16 cellular contexts compared by ENCODE assay signal in genomic region chr2:102765061-102765460, GRCh38. TPM values are rescaled to one million over a fixed set of nuclear protein-coding genes. Genes with fewer than 3 reads are reported as not detected.
A peak's percentile ranks its signal among the peaks of the same experiment; 100 is the strongest.
DNase-seq lines count a peak whose midpoint lies in the region; ATAC-seq, FAIRE-seq and TF ChIP-seq lines count a peak whose summit lies in the region.
"Had no signal": no experiment of that assay in that cellular context is flagged by ENCODE, and none has a peak within 500 bp of the region (broad histone marks: within the 10 kb centered on the region; RNA-seq: fewer than 3 reads in every experiment).

No MANE protein-coding gene starts in this region.

- intact Hi-C loops in psoas muscle (cut with DNase I) (no loop called here), ovary (cut with DNase I) (no loop called here)

- H3K4me3 ChIP-seq in adipocyte (ENCODE audit: low read length) (no peak overlapping the region), psoas muscle (peak overlapping the region; percentile 70), ovary (no peak overlapping the region), HAP-1 (no peak overlapping the region)
- H3K4me3 ChIP-seq: A549 had no signal

- no peak overlapping the region for H3K9ac ChIP-seq in adipocyte (ENCODE audit: low read length)

- TF ChIP-seq POLR2A in ovary (IDR thresholded peaks at IDR 0.05) (no peak), GM18505 (IDR thresholded peaks at IDR 0.05; ENCODE audit: borderline replicate concordance, extremely low read depth, insufficient read depth, insufficient read length) (no peak)

- DNase-seq in adipocyte (ENCODE audit: low read depth) (peak; percentile 38), left lobe of liver (ENCODE audit: low spot score) (peak; percentile 61), psoas muscle (no peak), ovary (no peak), HAP-1 (ENCODE audit: low spot score in 2 of 2) (no peak)
- DNase-seq: BE2C; CD4-positive, alpha-beta memory T cell; DMS79 had no signal

- H3K4me1 ChIP-seq in adipocyte (ENCODE audit: control insufficient read depth, insufficient read depth, low read length) (peaks cover 46% of the 10 kb centered on the region), psoas muscle (peaks cover 62% of the 10 kb centered on the region), ovary (ENCODE audit: insufficient read depth) (no peaks in the 10 kb centered on the region), HAP-1 (no peaks in the 10 kb centered on the region)
- H3K4me1 ChIP-seq: A549, BE2C had no signal

- H3K27ac ChIP-seq in psoas muscle: peak overlapping the region; percentile 89
- H3K27ac ChIP-seq in ovary: no peak overlapping the region
- H3K27ac ChIP-seq: A549, C4-2B had no signal

- FAIRE-seq in A204.1 (lab: Jason Lieb, UNC): peak; percentile 3
- FAIRE-seq: A549, GM12891, H1 had no signal

- ATAC-seq in left lobe of liver: peak; percentile 93
- peak in 3 of 4 donors; percentile 42 to 77 (median 65) for ATAC-seq in psoas muscle
- no peak for ATAC-seq in HG02870 (IDR thresholded peaks at IDR 0.05; ENCODE audit: unreplicated experiment)
- no peak for ATAC-seq in GM18505 (IDR thresholded peaks at IDR 0.05; ENCODE audit: unreplicated experiment)
- ATAC-seq: A549, HCT116 had no signal

- 36 to 58% (median 46%) methylated on average over 1 of the region's 1 CpG for WGBS in psoas muscle, 3 donors
- 97 to 100% (median 98%) methylated on average over 1 of the region's 1 CpG for WGBS in ovary, 3 donors

- in situ Hi-C loops in HAP-1 (cut with MboI; ENCODE audit: low sequenced_read_pairs): no loop called here

- TF ChIP-seq EP300 in ovary (IDR thresholded peaks at IDR 0.05): no peak

- H3K9me3 ChIP-seq in adipocyte (ENCODE audit: control insufficient read depth, low read length) (no peaks in the 10 kb centered on the region), psoas muscle (no peaks in the 10 kb centered on the region), ovary (no peaks in the 10 kb centered on the region), HAP-1 (no peaks in the 10 kb centered on the region)
- H3K9me3 ChIP-seq: A549, BE2C had no signal

- no peaks in the 10 kb centered on the region for H3K27me3 ChIP-seq in adipocyte (replicated peaks; ENCODE audit: control insufficient read depth, insufficient read depth, low read length)
- no peaks in the 10 kb centered on the region for H3K27me3 ChIP-seq in psoas muscle (ENCODE audit: insufficient read depth in 3 of 3, low read length in 2 of 3)
- H3K27me3 ChIP-seq in ovary: no peaks in the 10 kb centered on the region
- H3K27me3 ChIP-seq in HAP-1 (ENCODE audit: low read depth): no peaks in the 10 kb centered on the region
- H3K27me3 ChIP-seq: BE2C had no signal

- TF ChIP-seq CTCF in psoas muscle (IDR thresholded peaks at IDR 0.05) (no peak), ovary (IDR thresholded peaks at IDR 0.05) (no peak)

- H3K36me3 ChIP-seq in adipocyte (ENCODE audit: control insufficient read depth, insufficient read depth, low read length, severe bottlenecking) (no peaks in the 10 kb centered on the region), psoas muscle (ENCODE audit: insufficient read depth in 1 of 2, low read depth in 1 of 2) (peaks cover 0 to 3% of the 10 kb centered on the region in 2 donors), ovary (no peaks in the 10 kb centered on the region), HAP-1 (replicated peaks) (no peaks in the 10 kb centered on the region)
- H3K36me3 ChIP-seq: BE2C had no signal

RNA-seq across cellular contexts. Expression of gene TMEM182, which starts 3.2 kb away (rescaled TPM):
- total RNA-seq in left lobe of liver: 1.6 TPM
- total RNA-seq in psoas muscle: 100 to 1,000 TPM in 1 of 4 donors, 10 to 100 TPM in 3; 25.8 to 100 (median 33.6) TPM
- polyA plus RNA-seq in psoas muscle: 10 to 100 TPM in 1 of 3 donors, 1 to 10 TPM in 2; 3.3 to 16.8 (median 8.9) TPM
- 1 to 10 TPM; 1.6 to 3.3 (median 2.3) TPM for total RNA-seq in ovary
- 1 to 10 TPM in 1 of 2 donors, under 1 TPM in 1; 0.91 to 4.0 TPM for polyA plus RNA-seq in ovary

Comparison
In these comparisons a context has a peak if more than half of its experiments do, and no peak if none do; other contexts are left out.
1. DNase-seq: peak in adipocyte (single experiment) and left lobe of liver (single experiment); none in psoas muscle (0 of 2), ovary (0 of 5) and HAP-1 (0 of 2).
2. ATAC-seq: peak in left lobe of liver (single experiment) and psoas muscle (3 of 4); none in HG02870 (single experiment) and GM18505 (single experiment).
3. RNA of gene TMEM182, which starts 3.2 kb away (total RNA-seq): 25.8 to 100 TPM in psoas muscle; 1.6 to 3.3 TPM in ovary and 1.6 TPM in left lobe of liver (single experiment); every median in the first group is over 4 times any median in the second.